8 cellular contexts compared by ENCODE assay signal in genomic region chr13:40920826-40921225, GRCh38.
A peak's percentile ranks its signal among the peaks of the same experiment; 100 is the strongest.
DNase-seq lines count a peak whose midpoint lies in the region; ATAC-seq and TF ChIP-seq lines count a peak whose summit lies in the region.

No MANE protein-coding gene starts in this region.

- no peaks in the 10 kb centered on the region for H3K27me3 Mint-ChIP-seq in activated CD4-positive, alpha-beta T cell treated with anti-CD3 and anti-CD28 coated beads for 36 hours

- intact Hi-C loops in activated CD4-positive, alpha-beta T cell treated with anti-CD3 and anti-CD28 coated beads for 36 hours (cut with DNase I, micrococcal nuclease), result loop anchor here (1.0 to 5.0 kb wide), 8 partner anchors 11 to 341 kb away; partner anchors contain the start of genes ELF1 (in 1 of the 2), MRPS31 (in 1 of the 2), MTRF1 (in 1 of the 2) and WBP4 (in 1 of the 2)
- intact Hi-C loops in adrenal gland (cut with DNase I), result no loop called here
- intact Hi-C loops in testis (cut with DNase I; ENCODE audit: low total_unique reads), result no loop called here

- no peak for ATAC-seq in activated CD4-positive, alpha-beta T cell treated with anti-CD3 and anti-CD28 coated beads for 36 hours
- ATAC-seq in omental fat pad (ENCODE audit: low FRiP score) (no peak), HG02642 (IDR thresholded peaks at IDR 0.05; ENCODE audit: poor library complexity, unreplicated experiment) (no peak), HG03457 (IDR thresholded peaks at IDR 0.05; ENCODE audit: unreplicated experiment) (no peak)

- WGBS in adrenal gland, 4 donors, result 10 to 13% (median 13%) methylated on average over 5 of the region's 5 CpGs
- 4 to 8% methylated on average over 5 of the region's 5 CpGs for WGBS in testis, 2 donors

- CTCF ChIA-PET in activated CD4-positive, alpha-beta T cell treated with anti-CD3 and anti-CD28 coated beads for 36 hours (lab: Charles Lee), result interaction anchor here (0.6 to 2.7 kb wide), 14 partner anchors 12 to 148 kb away, joined by 3 to 10 read pairs (median 4); no protein-coding TSS in a partner anchor

- H3K9me3 ChIP-seq in adrenal gland (replicated peaks in 1 of 3), result no peaks in the 10 kb centered on the region
- no peaks in the 10 kb centered on the region for H3K9me3 ChIP-seq in testis

- POLR2A ChIA-PET in activated CD4-positive, alpha-beta T cell treated with anti-CD3 and anti-CD28 coated beads for 36 hours (lab: Charles Lee), result interaction anchor here (0.8 kb wide), 1 partner anchor 81 kb away, joined by 3 read pairs; no protein-coding TSS in a partner anchor

- TF ChIP-seq CTCF in adrenal gland (IDR thresholded peaks at IDR 0.05) (no peak), testis (IDR thresholded peaks at IDR 0.05) (no peak), omental fat pad (IDR thresholded peaks at IDR 0.05) (no peak)

- H3K4me1 ChIP-seq in adrenal gland (replicated peaks in 1 of 2) (peaks cover 0 to 10% of the 10 kb centered on the region in 2 donors), testis (peaks cover 4% of the 10 kb centered on the region)

- peaks cover 4% of the 10 kb centered on the region for H3K36me3 Mint-ChIP-seq in activated CD4-positive, alpha-beta T cell treated with anti-CD3 and anti-CD28 coated beads for 36 hours (ENCODE audit: low read depth)

- H3K27ac ChIP-seq in adrenal gland (peak overlapping the region; percentile 42 to 90 (median 83)), testis (peak overlapping the region; percentile 91 to 94)

- H3K36me3 ChIP-seq in adrenal gland (replicated peaks in 1 of 2), result no peaks in the 10 kb centered on the region
- H3K36me3 ChIP-seq in testis (ENCODE audit: low read depth, missing control alignments), result no peaks in the 10 kb centered on the region

- peak overlapping the region in 3 of 4 donors; percentile 2 to 64 (median 62) for H3K4me3 ChIP-seq in adrenal gland
- peak overlapping the region; percentile 61 to 73 for H3K4me3 ChIP-seq in testis

- no peaks in the 10 kb centered on the region for H3K9me3 Mint-ChIP-seq in activated CD4-positive, alpha-beta T cell treated with anti-CD3 and anti-CD28 coated beads for 36 hours (ENCODE audit: low read depth)

- no peak for TF ChIP-seq POLR2A in adrenal gland (IDR thresholded peaks at IDR 0.05)
- no peak for TF ChIP-seq POLR2A in testis (IDR thresholded peaks at IDR 0.05)

- DNase-seq in activated CD4-positive, alpha-beta T cell treated with anti-CD3 and anti-CD28 coated beads for 36 hours, result no peak
- DNase-seq in activated CD4-positive, alpha-beta T cell treated with anti-CD3 and anti-CD28 coated beads, Interleukin-2, amount 50 U/mL, for 4 hours, result no peak
- DNase-seq in adrenal gland, result no peak
- DNase-seq in kidney glomerular epithelial cell (lab: John Stamatoyannopoulos, UW), result peak; percentile 57
- DNase-seq in testis, result no peak
- no peak for DNase-seq in omental fat pad (ENCODE audit: low spot score)

- peak overlapping the region; percentile 91 for H3K27ac Mint-ChIP-seq in activated CD4-positive, alpha-beta T cell treated with anti-CD3 and anti-CD28 coated beads for 36 hours

- H3K27me3 ChIP-seq in adrenal gland (no peaks in the 10 kb centered on the region), testis (no peaks in the 10 kb centered on the region)

- H3K4me3 Mint-ChIP-seq in activated CD4-positive, alpha-beta T cell treated with anti-CD3 and anti-CD28 coated beads for 36 hours, result peak overlapping the region; percentile 87

- peaks cover 32% of the 10 kb centered on the region for H3K4me1 Mint-ChIP-seq in activated CD4-positive, alpha-beta T cell treated with anti-CD3 and anti-CD28 coated beads for 36 hours

Comparison
In these comparisons a context has a peak if more than half of its experiments do, and no peak if none do; other contexts are left out.
1. intact Hi-C loops: an anchor here in activated CD4-positive, alpha-beta T cell treated with anti-CD3 and anti-CD28 coated beads for 36 hours (1.0 to 5.0 kb wide); none called in adrenal gland and testis.